In genomic region chr13:51768378-51768921, GRCh38 we compare ENCODE assay signal across 1 cellular context.
TF ChIP-seq lines count a peak whose summit lies in the region.

No MANE protein-coding gene starts in this region.

TF ChIP-seq in GM12878, 131 proteins besides CTCF, POLR2A, EP300 and RAD21 (continued from another document):
- TF ChIP-seq, protein P1, sequence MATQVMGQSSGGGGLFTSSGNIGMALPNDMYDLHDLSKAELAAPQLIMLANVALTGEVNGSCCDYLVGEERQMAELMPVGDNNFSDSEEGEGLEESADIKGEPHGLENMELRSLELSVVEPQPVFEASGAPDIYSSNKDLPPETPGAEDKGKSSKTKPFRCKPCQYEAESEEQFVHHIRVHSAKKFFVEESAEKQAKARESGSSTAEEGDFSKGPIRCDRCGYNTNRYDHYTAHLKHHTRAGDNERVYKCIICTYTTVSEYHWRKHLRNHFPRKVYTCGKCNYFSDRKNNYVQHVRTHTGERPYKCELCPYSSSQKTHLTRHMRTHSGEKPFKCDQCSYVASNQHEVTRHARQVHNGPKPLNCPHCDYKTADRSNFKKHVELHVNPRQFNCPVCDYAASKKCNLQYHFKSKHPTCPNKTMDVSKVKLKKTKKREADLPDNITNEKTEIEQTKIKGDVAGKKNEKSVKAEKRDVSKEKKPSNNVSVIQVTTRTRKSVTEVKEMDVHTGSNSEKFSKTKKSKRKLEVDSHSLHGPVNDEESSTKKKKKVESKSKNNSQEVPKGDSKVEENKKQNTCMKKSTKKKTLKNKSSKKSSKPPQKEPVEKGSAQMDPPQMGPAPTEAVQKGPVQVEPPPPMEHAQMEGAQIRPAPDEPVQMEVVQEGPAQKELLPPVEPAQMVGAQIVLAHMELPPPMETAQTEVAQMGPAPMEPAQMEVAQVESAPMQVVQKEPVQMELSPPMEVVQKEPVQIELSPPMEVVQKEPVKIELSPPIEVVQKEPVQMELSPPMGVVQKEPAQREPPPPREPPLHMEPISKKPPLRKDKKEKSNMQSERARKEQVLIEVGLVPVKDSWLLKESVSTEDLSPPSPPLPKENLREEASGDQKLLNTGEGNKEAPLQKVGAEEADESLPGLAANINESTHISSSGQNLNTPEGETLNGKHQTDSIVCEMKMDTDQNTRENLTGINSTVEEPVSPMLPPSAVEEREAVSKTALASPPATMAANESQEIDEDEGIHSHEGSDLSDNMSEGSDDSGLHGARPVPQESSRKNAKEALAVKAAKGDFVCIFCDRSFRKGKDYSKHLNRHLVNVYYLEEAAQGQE (IDR thresholded peaks at IDR 0.05; ENCODE audit: low read depth, low read length): no peak
- TF ChIP-seq, protein P2, sequence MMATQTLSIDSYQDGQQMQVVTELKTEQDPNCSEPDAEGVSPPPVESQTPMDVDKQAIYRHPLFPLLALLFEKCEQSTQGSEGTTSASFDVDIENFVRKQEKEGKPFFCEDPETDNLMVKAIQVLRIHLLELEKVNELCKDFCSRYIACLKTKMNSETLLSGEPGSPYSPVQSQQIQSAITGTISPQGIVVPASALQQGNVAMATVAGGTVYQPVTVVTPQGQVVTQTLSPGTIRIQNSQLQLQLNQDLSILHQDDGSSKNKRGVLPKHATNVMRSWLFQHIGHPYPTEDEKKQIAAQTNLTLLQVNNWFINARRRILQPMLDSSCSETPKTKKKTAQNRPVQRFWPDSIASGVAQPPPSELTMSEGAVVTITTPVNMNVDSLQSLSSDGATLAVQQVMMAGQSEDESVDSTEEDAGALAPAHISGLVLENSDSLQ (IDR thresholded peaks at IDR 0.05): no peak
- no peak for TF ChIP-seq IKZF1 (conservative IDR thresholded peaks at IDR 0.05)
- no peak for TF ChIP-seq CBX5 (IDR thresholded peaks at IDR 0.05; ENCODE audit: low read depth)
- no peak for TF ChIP-seq USF1 (IDR thresholded peaks at IDR 0.05; ENCODE audit: borderline replicate concordance, extremely low read length, insufficient read depth, low read depth, low read length)
- TF ChIP-seq RUNX3 (IDR thresholded peaks at IDR 0.05; ENCODE audit: low read length): no peak
- TF ChIP-seq CEBPZ (IDR thresholded peaks at IDR 0.05; ENCODE audit: low read depth, low read length): no peak
- TF ChIP-seq SREBF2 (IDR thresholded peaks at IDR 0.05; ENCODE audit: low read length): no peak
- TF ChIP-seq ESRRA (IDR thresholded peaks at IDR 0.05; ENCODE audit: low read length): no peak
